Comparison of ENCODE assay signal across 8 cellular contexts in genomic region chr19:19134687-19135158, GRCh38. TPM values are rescaled to one million over a fixed set of nuclear protein-coding genes. Genes with fewer than 3 reads are reported as not detected.
DNase-seq lines count a peak whose midpoint lies in the region; ATAC-seq and TF ChIP-seq lines count a peak whose summit lies in the region.

No MANE protein-coding gene starts in this region.

- H3K27ac Mint-ChIP-seq in CD8-positive, alpha-beta T cell = no peak overlapping the region
- no peak overlapping the region for H3K27ac Mint-ChIP-seq in naive thymus-derived CD4-positive, alpha-beta T cell

- H3K27me3 ChIP-seq in CD8-positive, alpha-beta T cell (ENCODE audit: insufficient read depth, low read length) = no peaks in the 10 kb centered on the region
- H3K27me3 ChIP-seq in naive thymus-derived CD4-positive, alpha-beta T cell (ENCODE audit: control insufficient read depth in 2 of 2, insufficient read depth in 2 of 2, low read length in 2 of 2) = no peaks in the 10 kb centered on the region
- H3K27me3 ChIP-seq in uterus = no peaks in the 10 kb centered on the region

- H3K4me3 ChIP-seq in CD8-positive, alpha-beta T cell (ENCODE audit: low read depth, low read length) = no peak overlapping the region
- H3K4me3 ChIP-seq in naive thymus-derived CD4-positive, alpha-beta T cell (ENCODE audit: low read length) = no peak overlapping the region
- no peak overlapping the region for H3K4me3 ChIP-seq in uterus

- peaks cover 14% of the 10 kb centered on the region for H3K4me1 ChIP-seq in CD8-positive, alpha-beta T cell (ENCODE audit: insufficient read depth, low read length)
- peaks cover 8 to 9% of the 10 kb centered on the region in 2 donors for H3K4me1 ChIP-seq in naive thymus-derived CD4-positive, alpha-beta T cell (ENCODE audit: control insufficient read depth in 2 of 2, insufficient read depth in 2 of 2, low read length in 2 of 2)
- H3K4me1 ChIP-seq in uterus = no peaks in the 10 kb centered on the region

- H3K36me3 ChIP-seq in CD8-positive, alpha-beta T cell (ENCODE audit: insufficient read depth, low read length) = no peaks in the 10 kb centered on the region
- peaks cover 0 to 4% (median 0%) of the 10 kb centered on the region in 3 experiments for H3K36me3 ChIP-seq in naive thymus-derived CD4-positive, alpha-beta T cell (ENCODE audit: control insufficient read depth in 2 of 3, insufficient read depth in 3 of 3, low read length in 3 of 3)
- no peaks in the 10 kb centered on the region for H3K36me3 ChIP-seq in uterus

- H3K9me3 Mint-ChIP-seq in CD8-positive, alpha-beta T cell = peaks cover 4% of the 10 kb centered on the region
- H3K9me3 Mint-ChIP-seq in naive thymus-derived CD4-positive, alpha-beta T cell = peaks cover 0 to 12% (median 3%) of the 10 kb centered on the region in 11 donors

- H3K9me3 ChIP-seq in CD8-positive, alpha-beta T cell (ENCODE audit: low read length) = no peaks in the 10 kb centered on the region
- H3K9me3 ChIP-seq in naive thymus-derived CD4-positive, alpha-beta T cell (ENCODE audit: control insufficient read depth in 2 of 3, low read length in 3 of 3) = peaks cover 0 to 9% (median 0%) of the 10 kb centered on the region in 3 experiments
- H3K9me3 ChIP-seq in uterus = peaks cover 0 to 11% of the 10 kb centered on the region in 2 donors

- no peak overlapping the region for H3K27ac ChIP-seq in CD8-positive, alpha-beta T cell (ENCODE audit: low read depth, low read length)
- no peak overlapping the region for H3K27ac ChIP-seq in naive thymus-derived CD4-positive, alpha-beta T cell (ENCODE audit: low read depth, low read length)
- no peak overlapping the region for H3K27ac ChIP-seq in uterus

- H3K4me3 Mint-ChIP-seq in CD8-positive, alpha-beta T cell = no peak overlapping the region
- H3K4me3 Mint-ChIP-seq in naive thymus-derived CD4-positive, alpha-beta T cell = peak overlapping the region in 3 of 10 donors; percentile 43 to 54 (median 46)

- peaks cover 9% of the 10 kb centered on the region for H3K36me3 Mint-ChIP-seq in CD8-positive, alpha-beta T cell
- peaks cover 0 to 24% (median 9%) of the 10 kb centered on the region in 5 donors for H3K36me3 Mint-ChIP-seq in naive thymus-derived CD4-positive, alpha-beta T cell

- no peaks in the 10 kb centered on the region for H3K27me3 Mint-ChIP-seq in CD8-positive, alpha-beta T cell (ENCODE audit: low read depth)
- H3K27me3 Mint-ChIP-seq in naive thymus-derived CD4-positive, alpha-beta T cell = no peaks in the 10 kb centered on the region

- TF ChIP-seq CTCF in CD8-positive, alpha-beta T cell (IDR thresholded peaks at IDR 0.05) = no peak
- TF ChIP-seq CTCF in uterus (IDR thresholded peaks at IDR 0.05) = no peak

- CTCF ChIA-PET in CD8-positive, alpha-beta T cell (lab: Charles Lee) = interaction anchor here (0.6 to 3.0 kb wide), 3 partner anchors 12 to 269 kb away, joined by 3 to 12 read pairs (median 3); no protein-coding TSS in a partner anchor
- CTCF ChIA-PET in naive thymus-derived CD4-positive, alpha-beta T cell (lab: Charles Lee) = no interaction called here

- peaks cover 34% of the 10 kb centered on the region for H3K4me1 Mint-ChIP-seq in CD8-positive, alpha-beta T cell (ENCODE audit: low read depth)
- H3K4me1 Mint-ChIP-seq in naive thymus-derived CD4-positive, alpha-beta T cell = peaks cover 20 to 41% (median 29%) of the 10 kb centered on the region in 7 donors

- peak; percentile 26 for ATAC-seq in CD8-positive, alpha-beta T cell
- ATAC-seq in naive thymus-derived CD4-positive, alpha-beta T cell = peak; percentile 41
- no peak for ATAC-seq in GM19351 (IDR thresholded peaks at IDR 0.05; ENCODE audit: unreplicated experiment)

- TF ChIP-seq POLR2A in uterus (IDR thresholded peaks at IDR 0.05) = no peak

- DNase-seq in CD8-positive, alpha-beta T cell = peak in 4 of 7 experiments; percentile 16 to 50 (median 37)
- DNase-seq in NCI-H1092 treated with DMSO at 0.1 percent for 48 hours (lab: John Stamatoyannopoulos, UW) (peak; percentile 16), uterus (no peak), cerebellar cortex (ENCODE audit: low spot score) (no peak), putamen (ENCODE audit: low spot score) (no peak)
- peak; percentile 76 for DNase-seq in activated effector memory CD4-positive, alpha-beta T cell treated with anti-CD3 and anti-CD28 coated beads, Interleukin-2, amount 50 U/mL, for 16 hours
- DNase-seq in naive thymus-derived CD4-positive, alpha-beta T cell = peak; percentile 24 to 57 (median 47)

- POLR2A ChIA-PET in CD8-positive, alpha-beta T cell (lab: Charles Lee) = no interaction called here
- POLR2A ChIA-PET in naive thymus-derived CD4-positive, alpha-beta T cell (lab: Charles Lee) = no interaction called here

- intact Hi-C loops in CD8-positive, alpha-beta T cell (cut with DNase I, micrococcal nuclease) = loop anchor here (5.0 kb wide), 4 partner anchors 43 to 497 kb away; partner anchors contain the start of genes ARMC6 (in 1 of the 2), KLHL26 (in 1 of the 2), MAU2 (in 1 of the 2) and SUGP1 (in 1 of the 2)
- intact Hi-C loops in naive thymus-derived CD4-positive, alpha-beta T cell (cut with micrococcal nuclease) = loop anchor here (5.0 kb wide), 3 partner anchors 38 to 643 kb away; partner anchors contain the start of genes ELL (in 2 of the 2) and MEF2B (in 1 of the 2)
- intact Hi-C loops in uterus (cut with DNase I; ENCODE audit: low total_unique reads) = no loop called here

RNA-seq across cellular contexts. Expression of gene TMEM161A, which starts 3.6 kb away (rescaled TPM):
- 1 to 10 TPM; 9.4 to 9.9 TPM for total RNA-seq in CD8-positive, alpha-beta T cell
- total RNA-seq in naive thymus-derived CD4-positive, alpha-beta T cell = 10 to 100 TPM; 15.8 to 32.7 (median 23.5) TPM
- polyA plus RNA-seq in naive thymus-derived CD4-positive, alpha-beta T cell = 10 to 100 TPM; 17.2 to 29.5 TPM
- 10 to 100 TPM in 3 of 4 donors, 1 to 10 TPM in 1; 3.5 to 33.6 (median 17.3) TPM for total RNA-seq in uterus

RNA-seq across cellular contexts. Expression of gene MEF2B, which starts 35.3 kb away (rescaled TPM):
- total RNA-seq in CD8-positive, alpha-beta T cell = 1 to 10 TPM; 1.8 to 2.0 TPM
- 1 to 10 TPM; 3.0 to 6.4 (median 4.9) TPM for total RNA-seq in naive thymus-derived CD4-positive, alpha-beta T cell
- under 1 TPM in 1 of 2 donors, not detected in 1; 0.27 TPM for polyA plus RNA-seq in naive thymus-derived CD4-positive, alpha-beta T cell
- total RNA-seq in uterus = 1 to 10 TPM in 1 of 4 donors, under 1 TPM in 1, not detected in 2; 0.55 to 2.0 TPM

RNA-seq across cellular contexts. Expression of gene BORCS8, which starts 57.2 kb away (rescaled TPM):
- total RNA-seq in CD8-positive, alpha-beta T cell = 10 to 100 TPM in 1 of 2 experiments, 1 to 10 TPM in 1; 6.6 to 13.6 TPM
- 10 to 100 TPM; 22.6 to 48.2 (median 42.7) TPM for total RNA-seq in naive thymus-derived CD4-positive, alpha-beta T cell
- polyA plus RNA-seq in naive thymus-derived CD4-positive, alpha-beta T cell = 10 to 100 TPM; 21.9 to 23.0 TPM
- total RNA-seq in uterus = 10 to 100 TPM in 1 of 4 donors, 1 to 10 TPM in 1, under 1 TPM in 1, not detected in 1; 0.26 to 28.4 (median 4.0) TPM

RNA-seq across cellular contexts. Expression of gene RFXANK, which starts 57.3 kb away (rescaled TPM):
- 10 to 100 TPM; 33.4 to 38.8 TPM for total RNA-seq in CD8-positive, alpha-beta T cell
- 100 to 1,000 TPM in 1 of 5 experiments, 10 to 100 TPM in 4; 60.8 to 114 (median 74.9) TPM for total RNA-seq in naive thymus-derived CD4-positive, alpha-beta T cell
- 10 to 100 TPM; 81.6 to 90.1 TPM for polyA plus RNA-seq in naive thymus-derived CD4-positive, alpha-beta T cell
- 10 to 100 TPM; 24.4 to 60.2 (median 53.8) TPM for total RNA-seq in uterus

Comparison
In these comparisons a context has a peak if more than half of its experiments do, and no peak if none do; other contexts are left out.
1. DNase-seq: peak in CD8-positive, alpha-beta T cell (4 of 7), NCI-H1092 treated with DMSO at 0.1 percent for 48 hours (single experiment), activated effector memory CD4-positive, alpha-beta T cell treated with anti-CD3 and anti-CD28 coated beads, Interleukin-2, amount 50 U/mL, for 16 hours (single experiment) and naive thymus-derived CD4-positive, alpha-beta T cell (9 of 9); none in uterus (0 of 2), cerebellar cortex (single experiment) and putamen (single experiment).